2 cellular contexts compared by ENCODE assay signal in genomic region chr12:48800971-48801370, GRCh38.
TF ChIP-seq lines count a peak whose summit lies in the region.

No MANE protein-coding gene starts in this region.

TF ChIP-seq in K562, 482 proteins besides CTCF, POLR2A, EP300 and RAD21 (continues in another document):
- TF ChIP-seq RCOR1 (IDR thresholded peaks at IDR 0.05; ENCODE audit: borderline replicate concordance in 1 of 2, low read depth in 2 of 2, low read length in 2 of 2) (no peak), ZBTB40 (IDR thresholded peaks at IDR 0.05) (no peak), ZBTB40 (CRISPR knock-in tag; IDR thresholded peaks at IDR 0.05) (no peak), SMAD1 (IDR thresholded peaks at IDR 0.05; ENCODE audit: low read depth, low read length, partially characterized antibody) (no peak), THRAP3 (IDR thresholded peaks at IDR 0.05; ENCODE audit: borderline replicate concordance) (no peak), MNT (conservative IDR thresholded peaks at IDR 0.05) (no peak), THRB (CRISPR knock-in tag; conservative IDR thresholded peaks at IDR 0.05) (no peak), E2F5 (CRISPR knock-in tag; IDR thresholded peaks at IDR 0.05) (no peak)

TF ChIP-seq in HepG2, 621 proteins besides CTCF, POLR2A, EP300 and RAD21:
- TF ChIP-seq SRSF4 (IDR thresholded peaks at IDR 0.05; ENCODE audit: low read depth, low read length, poor library complexity, severe bottlenecking) = no peak
